ENCODE assay signal across 8 cellular contexts in genomic region chr19:34962945-34963530, GRCh38. TPM values are rescaled to one million over a fixed set of nuclear protein-coding genes. Genes with fewer than 3 reads are reported as not detected.
DNase-seq lines count a peak whose midpoint lies in the region; TF ChIP-seq lines count a peak whose summit lies in the region.

No MANE protein-coding gene starts in this region.

- CTCF ChIA-PET in Caco-2 (lab: Charles Lee): interaction anchor here (0.6 kb wide), 1 partner anchor 70 kb away, joined by 3 read pairs; no protein-coding TSS in a partner anchor

- peak overlapping the region; percentile 35 for H3K27ac Mint-ChIP-seq in Caco-2 (ENCODE audit: unreplicated experiment)

- TF ChIP-seq CTCF in Caco-2 (IDR thresholded peaks at IDR 0.05; ENCODE audit: insufficient read depth in 1 of 2, low read depth in 1 of 2, low read length in 1 of 2, severe bottlenecking in 1 of 2, unreplicated experiment in 1 of 2): no peak
- TF ChIP-seq CTCF in colonic mucosa (IDR thresholded peaks at IDR 0.05): no peak

- BruUV-seq in Caco-2 (replicated peaks; lab: Mats Ljungman, UMichigan): no TSS peak

- H3K27ac ChIP-seq in colonic mucosa: peak overlapping the region; percentile 74
- H3K27ac ChIP-seq in mucosa of rectum (ENCODE audit: low read depth in 2 of 2, low read length in 2 of 2): peak overlapping the region; percentile 19 to 65

- peak overlapping the region; percentile 69 for H3K4me3 Mint-ChIP-seq in Caco-2 (ENCODE audit: unreplicated experiment)

- peaks cover 30% of the 10 kb centered on the region for H3K9me3 Mint-ChIP-seq in Caco-2 (ENCODE audit: unreplicated experiment)

- H3K9ac ChIP-seq in colonic mucosa (ENCODE audit: low read depth in 2 of 2, low read length in 2 of 2) (peak overlapping the region; percentile 80 to 93), mucosa of rectum (ENCODE audit: low read depth in 1 of 2, low read length in 2 of 2) (peak overlapping the region; percentile 70 to 81)

- H3K9me3 ChIP-seq in Caco-2 (peaks cover 33% of the 10 kb centered on the region), colonic mucosa (peaks cover 14% of the 10 kb centered on the region), mucosa of rectum (ENCODE audit: control insufficient read depth in 2 of 2, low read length in 2 of 2) (peaks cover 32 to 39% of the 10 kb centered on the region in 2 donors)

- H3K27me3 ChIP-seq in Caco-2 (replicated peaks; ENCODE audit: control insufficient read depth, insufficient read depth, low read length) (no peaks in the 10 kb centered on the region), colonic mucosa (no peaks in the 10 kb centered on the region), mucosa of rectum (ENCODE audit: control insufficient read depth in 2 of 2, insufficient read depth in 2 of 2, low read length in 2 of 2) (no peaks in the 10 kb centered on the region)

- H3K4me1 ChIP-seq in Caco-2 (peaks cover 13% of the 10 kb centered on the region), colonic mucosa (no peaks in the 10 kb centered on the region), mucosa of rectum (ENCODE audit: control insufficient read depth in 2 of 2, insufficient read depth in 2 of 2, low read length in 2 of 2) (peaks cover 6 to 9% of the 10 kb centered on the region in 2 donors)

- H3K4me1 Mint-ChIP-seq in Caco-2 (ENCODE audit: low read depth, unreplicated experiment): peaks cover 17% of the 10 kb centered on the region

- intact Hi-C loops in Caco-2 (cut with micrococcal nuclease; ENCODE audit: unreplicated experiment) (no loop called here), colonic mucosa (cut with DNase I) (no loop called here)

- POLR2A ChIA-PET in Caco-2 (lab: Charles Lee): no interaction called here

- H3K36me3 ChIP-seq in Caco-2 (ENCODE audit: control insufficient read depth, insufficient read depth, low read length): peaks cover 15% of the 10 kb centered on the region
- H3K36me3 ChIP-seq in colonic mucosa: peaks cover 27% of the 10 kb centered on the region
- H3K36me3 ChIP-seq in mucosa of rectum (ENCODE audit: control insufficient read depth in 2 of 2, insufficient read depth in 2 of 2, low read length in 2 of 2): peaks cover 29 to 37% of the 10 kb centered on the region in 2 donors

- H3K36me3 Mint-ChIP-seq in Caco-2 (ENCODE audit: insufficient read depth, unreplicated experiment): peaks cover 24% of the 10 kb centered on the region

- H3K4me3 ChIP-seq in Caco-2 (ENCODE audit: low read depth, low read length) (peak overlapping the region; percentile 93), colonic mucosa (peak overlapping the region; percentile 99), mucosa of rectum (ENCODE audit: low read length in 2 of 2) (peak overlapping the region; percentile 70 to 79)

- H3K27me3 Mint-ChIP-seq in Caco-2 (ENCODE audit: insufficient read depth, unreplicated experiment): no peaks in the 10 kb centered on the region

- DNase-seq in Caco-2 (no peak), NCI-H526 treated with DMSO at 0.1 percent for 48 hours (lab: John Stamatoyannopoulos, UW) (peak; percentile 16), colonic mucosa (peak; percentile 51), islet precursor cell (no peak), A172 (ENCODE audit: low spot score) (no peak), NCI-H1436 treated with DMSO at 0.1 percent for 48 hours (lab: John Stamatoyannopoulos, UW) (no peak)
- DNase-seq in stimulated activated CD4-positive, alpha-beta T cell treated with anti-CD3 and anti-CD28 coated beads, Interleukin-4, amount 100 ng/mL, for 4 hours: no peak

RNA-seq across cellular contexts. Expression of gene ZNF792, which starts 1.0 kb away (rescaled TPM):
- total RNA-seq in Caco-2 (2022) (4.5 and 5.6 TPM in 2 replicates), colonic mucosa (1 to 10 TPM; 6.7 to 8.1 TPM)
- total RNA-seq in A172 (2014; rRNA removed; shearing (Covaris generic)): 1.1 and 1.5 TPM in 2 replicates

RNA-seq across cellular contexts. Expression of gene ZNF30, which starts 36.3 kb away (rescaled TPM):
- total RNA-seq in Caco-2 (2022) (5.2 and 5.6 TPM in 2 replicates), colonic mucosa (1 to 10 TPM; 1.3 to 2.1 TPM)
- total RNA-seq in A172 (2014; rRNA removed; shearing (Covaris generic)): 1.3 and 2.8 TPM in 2 replicates

RNA-seq across cellular contexts. Expression of gene GRAMD1A, which starts 37.1 kb away (rescaled TPM):
- 110 and 132 TPM in 2 replicates for total RNA-seq in Caco-2 (2022)
- total RNA-seq in colonic mucosa: 10 to 100 TPM; 26.3 to 31.0 TPM
- total RNA-seq in A172 (2014; rRNA removed; shearing (Covaris generic)): 20.2 and 26.9 TPM in 2 replicates

Comparison
In these comparisons a context has a peak if more than half of its experiments do, and no peak if none do; other contexts are left out.
1. DNase-seq: peak in NCI-H526 treated with DMSO at 0.1 percent for 48 hours (single experiment) and colonic mucosa (single experiment); none in Caco-2 (0 of 2), stimulated activated CD4-positive, alpha-beta T cell treated with anti-CD3 and anti-CD28 coated beads, Interleukin-4, amount 100 ng/mL, for 4 hours (0 of 2), islet precursor cell (single experiment), A172 (single experiment) and NCI-H1436 treated with DMSO at 0.1 percent for 48 hours (single experiment).
2. Peak in every context shown above with its lines, with median percentiles within 50 percentile points of each other: H3K4me3 ChIP-seq.